ENCODE assay signal across 8 cellular contexts in the genomic region with DNA sequence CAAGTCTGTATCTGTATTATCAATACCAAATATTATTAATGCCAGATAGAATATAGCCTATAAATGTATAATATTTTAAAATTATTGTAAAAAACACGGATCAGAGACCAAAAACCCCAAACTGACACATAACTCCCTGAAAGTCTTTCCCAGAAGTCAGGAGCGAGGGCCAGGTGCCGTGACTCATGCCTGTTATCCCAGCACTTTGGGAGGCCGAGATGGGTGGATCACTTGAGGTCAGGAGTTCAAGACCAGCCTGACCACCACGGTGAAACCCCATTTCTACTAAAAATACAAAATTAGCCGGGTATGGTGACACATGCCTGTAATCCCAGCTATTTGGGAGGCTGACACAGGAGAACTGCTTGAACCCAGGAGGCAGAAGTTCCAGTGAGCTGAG. TPM values are rescaled to one million over a fixed set of nuclear protein-coding genes. Genes with fewer than 3 reads are reported as not detected.
DNase-seq lines count a peak whose midpoint lies in the region; ATAC-seq and TF ChIP-seq lines count a peak whose summit lies in the region.
"Not testable (repeated sequence)": the region's sequence is repeated elsewhere in the genome, so short reads cannot be mapped to it uniquely, and the experiment has no call there.

No MANE protein-coding gene starts in this region.

- H3K36me3 ChIP-seq in muscle layer of duodenum (ENCODE audit: control insufficient read depth in 1 of 2, insufficient read depth in 2 of 2, low read length in 2 of 2) (peaks cover 7 to 13% of the 10 kb centered on the region in 2 donors), skeletal muscle satellite cell (ENCODE audit: insufficient read depth, low read length) (peaks cover 47% of the 10 kb centered on the region)
- H3K36me3 ChIP-seq in aorta (ENCODE audit: control insufficient read depth in 1 of 2, insufficient read depth in 2 of 2, low read length in 1 of 2) = not testable (repeated sequence)

- peak overlapping the region; percentile 85 for H3K27ac Mint-ChIP-seq in activated T-helper 1 cell treated with anti-CD3 and anti-CD28 coated beads, Interleukin-12 subunit alpha, Interleukin-12 subunit beta, Interleukin-2, Interleukin-4 antibody, amounts not matched to agents 30 ng/mL and 10 ng/mL and 1 ng/mL, durations not matched to agents 14 hours and 24 hours and 36 hours
- peak overlapping the region in 3 of 5 experiments; percentile 48 to 82 (median 71) for H3K27ac Mint-ChIP-seq in brain

- 73 to 74% methylated on average over 6 of the region's 6 CpGs for WGBS in aorta, 2 donors

- H3K4me1 ChIP-seq in muscle layer of duodenum (ENCODE audit: control insufficient read depth in 1 of 2, insufficient read depth in 2 of 2, low read length in 2 of 2) = peaks cover 4 to 14% of the 10 kb centered on the region in 2 donors
- peaks cover 42% of the 10 kb centered on the region for H3K4me1 ChIP-seq in skeletal muscle satellite cell (ENCODE audit: control insufficient read depth, insufficient read depth, low read length)
- not testable (repeated sequence) for H3K4me1 ChIP-seq in aorta (ENCODE audit: control insufficient read depth in 1 of 2, insufficient read depth in 2 of 2, low read length in 2 of 2)

- not testable (repeated sequence) for H3K27me3 Mint-ChIP-seq in activated T-helper 1 cell treated with anti-CD3 and anti-CD28 coated beads, Interleukin-12 subunit alpha, Interleukin-12 subunit beta, Interleukin-2, Interleukin-4 antibody, amounts not matched to agents 30 ng/mL and 10 ng/mL and 1 ng/mL, durations not matched to agents 14 hours and 24 hours and 36 hours (ENCODE audit: insufficient read depth); brain

- DNase-seq in HCEC 1CT = peak; percentile 50
- not testable (repeated sequence) for DNase-seq in RWPE1 (ENCODE audit: low spot score); activated T-helper 1 cell treated with anti-CD3 and anti-CD28 coated beads, Interleukin-12 subunit alpha, Interleukin-12 subunit beta, Interleukin-2, Interleukin-4 antibody, amounts not matched to agents 30 ng/mL and 10 ng/mL and 1 ng/mL, durations not matched to agents 14 hours and 24 hours and 36 hours (ENCODE audit: low spot score)
- DNase-seq in fibroblast of pulmonary artery (ENCODE audit: low read depth) = peak; percentile 31
- peak in 1 of 2 donors; percentile 54 for DNase-seq in aorta

- not testable (repeated sequence) for H3K27me3 ChIP-seq in muscle layer of duodenum (ENCODE audit: low read depth, low read length); skeletal muscle satellite cell (ENCODE audit: control insufficient read depth, insufficient read depth, low read length); aorta (ENCODE audit: control insufficient read depth in 1 of 2, insufficient read depth in 2 of 2, low read length in 1 of 2)

- peak overlapping the region; percentile 66 for H3K4me2 ChIP-seq in skeletal muscle satellite cell (ENCODE audit: low read length)

- not testable (repeated sequence) for H3K9me3 Mint-ChIP-seq in activated T-helper 1 cell treated with anti-CD3 and anti-CD28 coated beads, Interleukin-12 subunit alpha, Interleukin-12 subunit beta, Interleukin-2, Interleukin-4 antibody, amounts not matched to agents 30 ng/mL and 10 ng/mL and 1 ng/mL, durations not matched to agents 14 hours and 24 hours and 36 hours
- peaks cover 27 to 43% (median 34%) of the 10 kb centered on the region in 5 experiments for H3K9me3 Mint-ChIP-seq in brain

- H3K9me3 ChIP-seq in muscle layer of duodenum (ENCODE audit: control insufficient read depth in 1 of 2, low read length in 2 of 2) (peaks cover 4 to 10% of the 10 kb centered on the region in 2 donors), skeletal muscle satellite cell (replicated peaks; ENCODE audit: low read length) (peaks cover 10% of the 10 kb centered on the region)
- H3K9me3 ChIP-seq in aorta (ENCODE audit: control insufficient read depth, low read length) = not testable (repeated sequence)

- POLR2A ChIA-PET in RWPE1 (lab: Yijun Ruan, JAX; ENCODE audit: low non-redundant PET) = not testable (repeated sequence)

- H3K4me1 Mint-ChIP-seq in activated T-helper 1 cell treated with anti-CD3 and anti-CD28 coated beads, Interleukin-12 subunit alpha, Interleukin-12 subunit beta, Interleukin-2, Interleukin-4 antibody, amounts not matched to agents 30 ng/mL and 10 ng/mL and 1 ng/mL, durations not matched to agents 14 hours and 24 hours and 36 hours (ENCODE audit: low read depth) = peaks cover 71% of the 10 kb centered on the region
- H3K4me1 Mint-ChIP-seq in brain = peaks cover 51% of the 10 kb centered on the region

- intact Hi-C loops in activated T-helper 1 cell treated with anti-CD3 and anti-CD28 coated beads, Interleukin-12 subunit alpha, Interleukin-12 subunit beta, Interleukin-2, Interleukin-4 antibody, amounts not matched to agents 30 ng/mL and 10 ng/mL and 1 ng/mL, durations not matched to agents 14 hours and 24 hours and 36 hours (cut with micrococcal nuclease) = loop anchor here (10.0 kb wide), 1 partner anchor 850 kb away; the partner anchor contains the start of gene ODC1
- intact Hi-C loops in aorta (cut with DNase I) = loop anchor here in 1 of 2 donors (5.0 kb wide), 1 partner anchor 38 kb away; the partner anchor contains the start of gene ADAM17

- TF ChIP-seq CTCF in RWPE1 (conservative IDR thresholded peaks at IDR 0.05; ENCODE audit: low read depth); brain (conservative IDR thresholded peaks at IDR 0.05); fibroblast of pulmonary artery (IDR thresholded peaks at IDR 0.05; ENCODE audit: low read length, missing control alignments): not testable (repeated sequence)

- H3K27ac ChIP-seq in RWPE1 (peak overlapping the region; percentile 53), muscle layer of duodenum (ENCODE audit: low read length) (peak overlapping the region; percentile 67)
- not testable (repeated sequence) for H3K27ac ChIP-seq in aorta (ENCODE audit: low read depth in 1 of 2, low read length in 2 of 2)

- not testable (repeated sequence) for H3K4me3 ChIP-seq in fibroblast of pulmonary artery (replicated peaks; ENCODE audit: low read depth, low read length); muscle layer of duodenum (ENCODE audit: low read depth in 1 of 2, low read length in 2 of 2); aorta (ENCODE audit: low read length in 2 of 2)
- peak overlapping the region; percentile 16 for H3K4me3 ChIP-seq in skeletal muscle satellite cell (ENCODE audit: low read length)

- CTCF ChIA-PET in RWPE1 (lab: Yijun Ruan, JAX) = interaction anchor here (0.6 to 1.2 kb wide), 2 partner anchors 12 to 24 kb away, joined by 3 read pairs; no protein-coding TSS in a partner anchor

- peaks cover 53% of the 10 kb centered on the region for H3K36me3 Mint-ChIP-seq in activated T-helper 1 cell treated with anti-CD3 and anti-CD28 coated beads, Interleukin-12 subunit alpha, Interleukin-12 subunit beta, Interleukin-2, Interleukin-4 antibody, amounts not matched to agents 30 ng/mL and 10 ng/mL and 1 ng/mL, durations not matched to agents 14 hours and 24 hours and 36 hours (ENCODE audit: low read depth)
- H3K36me3 Mint-ChIP-seq in brain = peaks cover 93% of the 10 kb centered on the region

- peak; percentile 56 for ATAC-seq in aorta (ENCODE audit: low FRiP score)

- H3K9ac ChIP-seq in skeletal muscle satellite cell (ENCODE audit: low read depth, low read length) = peak overlapping the region; percentile 34

- H3K4me3 Mint-ChIP-seq in activated T-helper 1 cell treated with anti-CD3 and anti-CD28 coated beads, Interleukin-12 subunit alpha, Interleukin-12 subunit beta, Interleukin-2, Interleukin-4 antibody, amounts not matched to agents 30 ng/mL and 10 ng/mL and 1 ng/mL, durations not matched to agents 14 hours and 24 hours and 36 hours; brain: not testable (repeated sequence)

RNA-seq across cellular contexts. Expression of gene YWHAQ, which starts 35.5 kb away (rescaled TPM):
- 290 and 311 TPM in 2 replicates for total RNA-seq in activated T-helper 1 cell treated with anti-CD3 and anti-CD28 coated beads, Interleukin-12 subunit alpha, Interleukin-12 subunit beta, Interleukin-2, Interleukin-4 antibody, amounts not matched to agents 30 ng/mL and 10 ng/mL and 1 ng/mL, durations not matched to agents 14 hours and 24 hours and 36 hours
- 483 TPM for polyA plus RNA-seq in brain (ENCODE audit: insufficient read depth, low read depth, low replicate concordance)
- total RNA-seq in skeletal muscle satellite cell (2012; rRNA removed) = 362 and 412 TPM in 2 replicates
- 100 to 1,000 TPM; 182 to 226 TPM for total RNA-seq in aorta
- 100 to 1,000 TPM; 175 to 241 TPM for polyA plus RNA-seq in aorta

RNA-seq across cellular contexts. Expression of gene ADAM17, which starts 39.6 kb away (rescaled TPM):
- total RNA-seq in activated T-helper 1 cell treated with anti-CD3 and anti-CD28 coated beads, Interleukin-12 subunit alpha, Interleukin-12 subunit beta, Interleukin-2, Interleukin-4 antibody, amounts not matched to agents 30 ng/mL and 10 ng/mL and 1 ng/mL, durations not matched to agents 14 hours and 24 hours and 36 hours = 30.4 and 31.6 TPM in 2 replicates
- polyA plus RNA-seq in brain (ENCODE audit: insufficient read depth, low read depth, low replicate concordance) (7.2 TPM), aorta (10 to 100 TPM in 1 of 2 donors, 1 to 10 TPM in 1; 5.4 to 10.9 TPM)
- total RNA-seq in skeletal muscle satellite cell (2012; rRNA removed) = 27.5 and 35.5 TPM in 2 replicates
- total RNA-seq in aorta = 10 to 100 TPM; 42.7 to 47.0 TPM
